In genomic region chr16:28865722-28866453, GRCh38 we compare ENCODE assay signal across 1 cellular context.
TF ChIP-seq lines count a peak whose summit lies in the region.

No MANE protein-coding gene starts in this region.

TF ChIP-seq in GM23338, 12 proteins besides CTCF, POLR2A, EP300 and RAD21 (continued from another document):
- TF ChIP-seq, protein P1, sequence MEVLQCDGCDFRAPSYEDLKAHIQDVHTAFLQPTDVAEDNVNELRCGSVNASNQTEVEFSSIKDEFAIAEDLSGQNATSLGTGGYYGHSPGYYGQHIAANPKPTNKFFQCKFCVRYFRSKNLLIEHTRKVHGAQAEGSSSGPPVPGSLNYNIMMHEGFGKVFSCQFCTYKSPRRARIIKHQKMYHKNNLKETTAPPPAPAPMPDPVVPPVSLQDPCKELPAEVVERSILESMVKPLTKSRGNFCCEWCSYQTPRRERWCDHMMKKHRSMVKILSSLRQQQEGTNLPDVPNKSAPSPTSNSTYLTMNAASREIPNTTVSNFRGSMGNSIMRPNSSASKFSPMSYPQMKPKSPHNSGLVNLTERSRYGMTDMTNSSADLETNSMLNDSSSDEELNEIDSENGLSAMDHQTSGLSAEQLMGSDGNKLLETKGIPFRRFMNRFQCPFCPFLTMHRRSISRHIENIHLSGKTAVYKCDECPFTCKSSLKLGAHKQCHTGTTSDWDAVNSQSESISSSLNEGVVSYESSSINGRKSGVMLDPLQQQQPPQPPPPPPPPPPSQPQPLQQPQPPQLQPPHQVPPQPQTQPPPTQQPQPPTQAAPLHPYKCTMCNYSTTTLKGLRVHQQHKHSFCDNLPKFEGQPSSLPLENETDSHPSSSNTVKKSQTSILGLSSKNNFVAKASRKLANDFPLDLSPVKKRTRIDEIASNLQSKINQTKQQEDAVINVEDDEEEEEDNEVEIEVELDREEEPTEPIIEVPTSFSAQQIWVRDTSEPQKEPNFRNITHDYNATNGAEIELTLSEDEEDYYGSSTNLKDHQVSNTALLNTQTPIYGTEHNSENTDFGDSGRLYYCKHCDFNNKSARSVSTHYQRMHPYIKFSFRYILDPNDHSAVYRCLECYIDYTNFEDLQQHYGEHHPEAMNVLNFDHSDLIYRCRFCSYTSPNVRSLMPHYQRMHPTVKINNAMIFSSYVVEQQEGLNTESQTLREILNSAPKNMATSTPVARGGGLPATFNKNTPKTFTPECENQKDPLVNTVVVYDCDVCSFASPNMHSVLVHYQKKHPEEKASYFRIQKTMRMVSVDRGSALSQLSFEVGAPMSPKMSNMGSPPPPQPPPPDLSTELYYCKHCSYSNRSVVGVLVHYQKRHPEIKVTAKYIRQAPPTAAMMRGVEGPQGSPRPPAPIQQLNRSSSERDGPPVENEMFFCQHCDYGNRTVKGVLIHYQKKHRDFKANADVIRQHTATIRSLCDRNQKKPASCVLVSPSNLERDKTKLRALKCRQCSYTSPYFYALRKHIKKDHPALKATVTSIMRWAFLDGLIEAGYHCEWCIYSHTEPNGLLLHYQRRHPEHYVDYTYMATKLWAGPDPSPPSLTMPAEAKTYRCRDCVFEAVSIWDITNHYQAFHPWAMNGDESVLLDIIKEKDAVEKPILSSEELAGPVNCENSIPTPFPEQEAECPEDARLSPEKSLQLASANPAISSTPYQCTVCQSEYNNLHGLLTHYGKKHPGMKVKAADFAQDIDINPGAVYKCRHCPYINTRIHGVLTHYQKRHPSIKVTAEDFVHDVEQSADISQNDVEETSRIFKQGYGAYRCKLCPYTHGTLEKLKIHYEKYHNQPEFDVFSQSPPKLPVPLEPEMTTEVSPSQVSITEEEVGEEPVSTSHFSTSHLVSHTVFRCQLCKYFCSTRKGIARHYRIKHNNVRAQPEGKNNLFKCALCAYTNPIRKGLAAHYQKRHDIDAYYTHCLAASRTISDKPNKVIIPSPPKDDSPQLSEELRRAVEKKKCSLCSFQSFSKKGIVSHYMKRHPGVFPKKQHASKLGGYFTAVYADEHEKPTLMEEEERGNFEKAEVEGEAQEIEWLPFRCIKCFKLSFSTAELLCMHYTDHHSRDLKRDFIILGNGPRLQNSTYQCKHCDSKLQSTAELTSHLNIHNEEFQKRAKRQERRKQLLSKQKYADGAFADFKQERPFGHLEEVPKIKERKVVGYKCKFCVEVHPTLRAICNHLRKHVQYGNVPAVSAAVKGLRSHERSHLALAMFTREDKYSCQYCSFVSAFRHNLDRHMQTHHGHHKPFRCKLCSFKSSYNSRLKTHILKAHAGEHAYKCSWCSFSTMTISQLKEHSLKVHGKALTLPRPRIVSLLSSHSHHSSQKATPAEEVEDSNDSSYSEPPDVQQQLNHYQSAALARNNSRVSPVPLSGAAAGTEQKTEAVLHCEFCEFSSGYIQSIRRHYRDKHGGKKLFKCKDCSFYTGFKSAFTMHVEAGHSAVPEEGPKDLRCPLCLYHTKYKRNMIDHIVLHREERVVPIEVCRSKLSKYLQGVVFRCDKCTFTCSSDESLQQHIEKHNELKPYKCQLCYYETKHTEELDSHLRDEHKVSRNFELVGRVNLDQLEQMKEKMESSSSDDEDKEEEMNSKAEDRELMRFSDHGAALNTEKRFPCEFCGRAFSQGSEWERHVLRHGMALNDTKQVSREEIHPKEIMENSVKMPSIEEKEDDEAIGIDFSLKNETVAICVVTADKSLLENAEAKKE (CRISPR knock-in tag; IDR thresholded peaks at IDR 0.05) = no peak
- TF ChIP-seq, protein P2, sequence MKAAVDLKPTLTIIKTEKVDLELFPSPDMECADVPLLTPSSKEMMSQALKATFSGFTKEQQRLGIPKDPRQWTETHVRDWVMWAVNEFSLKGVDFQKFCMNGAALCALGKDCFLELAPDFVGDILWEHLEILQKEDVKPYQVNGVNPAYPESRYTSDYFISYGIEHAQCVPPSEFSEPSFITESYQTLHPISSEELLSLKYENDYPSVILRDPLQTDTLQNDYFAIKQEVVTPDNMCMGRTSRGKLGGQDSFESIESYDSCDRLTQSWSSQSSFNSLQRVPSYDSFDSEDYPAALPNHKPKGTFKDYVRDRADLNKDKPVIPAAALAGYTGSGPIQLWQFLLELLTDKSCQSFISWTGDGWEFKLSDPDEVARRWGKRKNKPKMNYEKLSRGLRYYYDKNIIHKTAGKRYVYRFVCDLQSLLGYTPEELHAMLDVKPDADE (IDR thresholded peaks at IDR 0.05) = no peak
- TF ChIP-seq NANOG (IDR thresholded peaks at IDR 0.05; ENCODE audit: borderline replicate concordance) (no peak), CREB1 (CRISPR knock-in tag; IDR thresholded peaks at IDR 0.05; ENCODE audit: low read depth) (no peak), EZH2phosphoT487 (IDR thresholded peaks at IDR 0.05; ENCODE audit: unreplicated experiment) (no peak), STAT1 (IDR thresholded peaks at IDR 0.05; ENCODE audit: unreplicated experiment) (no peak), POLR2AphosphoS5 (IDR thresholded peaks at IDR 0.05; ENCODE audit: low read depth) (no peak), JUNB (IDR thresholded peaks at IDR 0.05; ENCODE audit: unreplicated experiment) (no peak), ZNF114 (CRISPR knock-in tag; IDR thresholded peaks at IDR 0.05) (no peak)
